8 cellular contexts compared by ENCODE assay signal in genomic region chr17:81832608-81833159, GRCh38. TPM values are rescaled to one million over a fixed set of nuclear protein-coding genes. Genes with fewer than 3 reads are reported as not detected.
A peak's percentile ranks its signal among the peaks of the same experiment; 100 is the strongest.
DNase-seq lines count a peak whose midpoint lies in the region; ATAC-seq and TF ChIP-seq lines count a peak whose summit lies in the region.

No MANE protein-coding gene starts in this region.

- intact Hi-C loops in left colon (cut with DNase I, micrococcal nuclease): no loop called here

- CTCF ChIA-PET in RWPE1 (lab: Yijun Ruan, JAX): interaction anchor here (0.5 to 1.1 kb wide), 2 partner anchors 22 to 149 kb away, joined by 3 read pairs; partner anchors contain the start of gene ARL16

- H3K27ac ChIP-seq in RWPE1 (peak overlapping the region; percentile 92), brain microvascular endothelial cell (peak overlapping the region; percentile 66)

- DNase-seq in RWPE1 (ENCODE audit: low spot score) (no peak), brain microvascular endothelial cell (no peak), left colon (peak in 1 of 2 donors; percentile 62), epidermal melanocyte (ENCODE audit: insufficient read length, low spot score) (no peak), midbrain (lab: John Stamatoyannopoulos, UW) (no peak)
- DNase-seq in stimulated activated CD4-positive, alpha-beta T cell treated with anti-CD3 and anti-CD28 coated beads, Interleukin-4, amount 100 ng/mL, for 1 hour: peak; percentile 49

- peak overlapping the region; percentile 71 for H3K4me3 ChIP-seq in brain microvascular endothelial cell (ENCODE audit: low read depth, low read length)

- no peaks in the 10 kb centered on the region for H3K36me3 ChIP-seq in brain microvascular endothelial cell (replicated peaks)

- in situ Hi-C loops in brain microvascular endothelial cell (cut with HindIII; ENCODE audit: low pct_ligation_motif_present, low sequenced_read_pairs): no loop called here

- POLR2A ChIA-PET in RWPE1 (lab: Yijun Ruan, JAX; ENCODE audit: low non-redundant PET): interaction anchor here (1.1 kb wide), 1 partner anchor 9 kb away, joined by 8 read pairs; no protein-coding TSS in a partner anchor

- H3K27me3 ChIP-seq in brain microvascular endothelial cell (replicated peaks): no peaks in the 10 kb centered on the region

- ATAC-seq in GM18519 (IDR thresholded peaks at IDR 0.05; ENCODE audit: low FRiP score, unreplicated experiment) (peak; percentile 18), HG02759 (IDR thresholded peaks at IDR 0.05; ENCODE audit: unreplicated experiment) (peak; percentile 9), left colon (peak; percentile 23)

- no peak for TF ChIP-seq CTCF in RWPE1 (conservative IDR thresholded peaks at IDR 0.05; ENCODE audit: low read depth)
- no peak for TF ChIP-seq CTCF in brain microvascular endothelial cell (IDR thresholded peaks at IDR 0.05; ENCODE audit: low read depth, low read length, missing control alignments)

RNA-seq across cellular contexts. Expression of gene MCRIP1, which starts 0.4 kb away (rescaled TPM):
- 10 to 100 TPM; 16.4 to 30.4 TPM for total RNA-seq in left colon

RNA-seq across cellular contexts. Expression of gene PPP1R27, which starts 2.2 kb away (rescaled TPM):
- total RNA-seq in left colon: not detected

RNA-seq across cellular contexts. Expression of gene P4HB, which starts 27.7 kb away (rescaled TPM):
- 100 to 1,000 TPM; 560 to 669 TPM for total RNA-seq in left colon

RNA-seq across cellular contexts. Expression of gene GCGR, which starts 28.7 kb away (rescaled TPM):
- total RNA-seq in left colon: under 1 TPM; 0.14 to 0.67 TPM

RNA-seq across cellular contexts. Expression of gene ARHGDIA, which starts 38.5 kb away (rescaled TPM):
- 100 to 1,000 TPM; 447 to 500 TPM for total RNA-seq in left colon
